In genomic region chr18:54261894-54262293, GRCh38 we compare ENCODE assay signal across 8 cellular contexts. TPM values are rescaled to one million over a fixed set of nuclear protein-coding genes. Genes with fewer than 3 reads are reported as not detected.
DNase-seq lines count a peak whose midpoint lies in the region; ATAC-seq and TF ChIP-seq lines count a peak whose summit lies in the region.

No MANE protein-coding gene starts in this region.

- no peaks in the 10 kb centered on the region for H3K27me3 Mint-ChIP-seq in activated CD4-positive, alpha-beta memory T cell treated with anti-CD3 and anti-CD28 coated beads for 36 hours

- no peaks in the 10 kb centered on the region for H3K27me3 ChIP-seq in BE2C
- H3K27me3 ChIP-seq in SK-N-SH (ENCODE audit: insufficient read depth), result no peaks in the 10 kb centered on the region

- H3K36me3 ChIP-seq in BE2C (no peaks in the 10 kb centered on the region), SK-N-SH (replicated peaks in 1 of 2; ENCODE audit: control insufficient read depth in 1 of 2, insufficient read depth in 2 of 2, low read length in 1 of 2) (no peaks in the 10 kb centered on the region)

- no peak overlapping the region for H3K27ac ChIP-seq in SK-N-SH (ENCODE audit: low read depth in 2 of 2, low read length in 1 of 2)

- no peaks in the 10 kb centered on the region for H3K36me3 Mint-ChIP-seq in activated CD4-positive, alpha-beta memory T cell treated with anti-CD3 and anti-CD28 coated beads for 36 hours

- peaks cover 52% of the 10 kb centered on the region for H3K4me1 Mint-ChIP-seq in activated CD4-positive, alpha-beta memory T cell treated with anti-CD3 and anti-CD28 coated beads for 36 hours (ENCODE audit: low read depth)

- no peak overlapping the region for H3K9ac ChIP-seq in SK-N-SH

- intact Hi-C loops in activated CD4-positive, alpha-beta memory T cell treated with anti-CD3 and anti-CD28 coated beads for 36 hours (cut with micrococcal nuclease), result loop anchor here (1.0 to 10.0 kb wide), 7 partner anchors 8 to 573 kb away; no protein-coding TSS in a partner anchor

- ATAC-seq in HG03060 (IDR thresholded peaks at IDR 0.05; ENCODE audit: low read depth, unreplicated experiment), result peak; percentile 68

- H4K20me1 ChIP-seq in SK-N-SH (ENCODE audit: insufficient read depth), result no peaks in the 10 kb centered on the region

- no peak for TF ChIP-seq EP300 in SK-N-SH (IDR thresholded peaks at IDR 0.05; ENCODE audit: borderline replicate concordance in 1 of 2, low read depth in 1 of 2, low read length in 1 of 2)

- H3K4me2 ChIP-seq in SK-N-SH, result no peak overlapping the region

- POLR2A ChIA-PET in activated CD4-positive, alpha-beta memory T cell treated with anti-CD3 and anti-CD28 coated beads for 36 hours (lab: Charles Lee), result interaction anchor here (1.0 to 2.3 kb wide), 2 partner anchors 23 to 39 kb away, joined by 4 to 8 read pairs; no protein-coding TSS in a partner anchor
- POLR2A ChIA-PET in SK-N-SH (lab: Yijun Ruan, JAX), result no interaction called here

- H2AFZ ChIP-seq in SK-N-SH (ENCODE audit: low read depth), result no peak overlapping the region

- TF ChIP-seq RAD21 in SK-N-SH (IDR thresholded peaks at IDR 0.05; ENCODE audit: low read length), result no peak

- H3K4me3 ChIP-seq in BE2C (ENCODE audit: low read depth, low read length) (no peak overlapping the region), SK-N-SH (ENCODE audit: low read depth in 2 of 2, low read length in 1 of 2) (no peak overlapping the region)

- peak; percentile 29 to 30 for DNase-seq in activated CD4-positive, alpha-beta T cell treated with anti-CD3 and anti-CD28 coated beads for 24 hours (ENCODE audit: low read depth in 2 of 2)
- no peak for DNase-seq in activated CD4-positive, alpha-beta T cell treated with anti-CD3 and anti-CD28 coated beads for 1 hour
- DNase-seq in activated CD4-positive, alpha-beta memory T cell treated with anti-CD3 and anti-CD28 coated beads for 36 hours, result peak; percentile 83
- peak; percentile 38 for DNase-seq in stimulated activated CD8-positive, alpha-beta memory T cell treated with anti-CD3 and anti-CD28 coated beads, Interleukin-4, amount 100 ng/mL, for 24 hours (ENCODE audit: low read depth)
- DNase-seq in BE2C (no peak), SK-N-SH (no peak)
- DNase-seq in effector CD8-positive, alpha-beta T cell (lab: John Stamatoyannopoulos, UW), result no peak

- CTCF ChIA-PET in activated CD4-positive, alpha-beta memory T cell treated with anti-CD3 and anti-CD28 coated beads for 36 hours (lab: Charles Lee), result interaction anchor here (0.6 kb wide), 1 partner anchor 68 kb away, joined by 3 read pairs; no protein-coding TSS in a partner anchor
- CTCF ChIA-PET in SK-N-SH (lab: Yijun Ruan, JAX), result no interaction called here

- no peaks in the 10 kb centered on the region for H3F3A ChIP-seq in SK-N-SH (replicated peaks; ENCODE audit: insufficient read depth)

- H3K9me3 ChIP-seq in BE2C (no peaks in the 10 kb centered on the region), SK-N-SH (no peaks in the 10 kb centered on the region)

- 95% methylated on average over 3 of the region's 3 CpGs for WGBS in SK-N-SH (ENCODE audit: low lambda C conversion rate)

- no peaks in the 10 kb centered on the region for H3K79me2 ChIP-seq in SK-N-SH (ENCODE audit: insufficient read depth)

- H3K27ac Mint-ChIP-seq in activated CD4-positive, alpha-beta memory T cell treated with anti-CD3 and anti-CD28 coated beads for 36 hours, result peak overlapping the region; percentile 79

- H3K4me3 Mint-ChIP-seq in activated CD4-positive, alpha-beta memory T cell treated with anti-CD3 and anti-CD28 coated beads for 36 hours, result no peak overlapping the region

- TF ChIP-seq CTCF in BE2C (IDR thresholded peaks at IDR 0.05; ENCODE audit: low read depth, low read length) (no peak), SK-N-SH (IDR thresholded peaks at IDR 0.05) (no peak)

- H3K9me3 Mint-ChIP-seq in activated CD4-positive, alpha-beta memory T cell treated with anti-CD3 and anti-CD28 coated beads for 36 hours, result no peaks in the 10 kb centered on the region

- H3K4me1 ChIP-seq in BE2C (no peaks in the 10 kb centered on the region), SK-N-SH (ENCODE audit: control insufficient read depth in 1 of 2, insufficient read depth in 2 of 2, low read depth in 1 of 2, low read length in 1 of 2) (no peaks in the 10 kb centered on the region)

- H3K9me2 ChIP-seq in SK-N-SH, result no peaks in the 10 kb centered on the region

TF ChIP-seq in SK-N-SH, 30 proteins besides CTCF, POLR2A, EP300 and RAD21:
- TF ChIP-seq FOSL2 (IDR thresholded peaks at IDR 0.05; ENCODE audit: borderline replicate concordance, low read depth) (no peak), MEF2A (IDR thresholded peaks at IDR 0.05; ENCODE audit: borderline replicate concordance, low read depth) (no peak), YY1 (IDR thresholded peaks at IDR 0.05; ENCODE audit: low read depth) (no peak)

RNA-seq across cellular contexts. Expression of gene POLI, which starts 7.4 kb away (rescaled TPM):
- 10 to 100 TPM; 14.2 to 17.0 TPM for total RNA-seq in activated CD4-positive, alpha-beta memory T cell treated with anti-CD3 and anti-CD28 coated beads for 36 hours
- polyA plus RNA-seq in BE2C (2012; ENCODE audit: insufficient read depth, insufficient read length, low read depth), result 6.2 TPM
- 11.9 and 21.7 TPM in 2 replicates for polyA plus RNA-seq in SK-N-SH (2012; rRNA removed)
- polyA plus RNA-seq in SK-N-SH (2012; cell fraction: cytosol; rRNA removed), result 9.3 and 12.8 TPM in 2 replicates
- 33.5 and 74.8 TPM in 2 replicates for polyA plus RNA-seq in SK-N-SH (2012; cell fraction: nucleus; rRNA removed)

RNA-seq across cellular contexts. Expression of gene MBD2, which starts 37.4 kb away (rescaled TPM):
- total RNA-seq in activated CD4-positive, alpha-beta memory T cell treated with anti-CD3 and anti-CD28 coated beads for 36 hours, result 100 to 1,000 TPM; 131 to 140 TPM
- polyA plus RNA-seq in BE2C (2012; ENCODE audit: insufficient read depth, insufficient read length, low read depth), result 33.7 TPM
- 12.5 and 13.3 TPM in 2 replicates for polyA plus RNA-seq in SK-N-SH (2012; rRNA removed)
- polyA plus RNA-seq in SK-N-SH (2012; cell fraction: cytosol; rRNA removed), result 16.6 and 18.9 TPM in 2 replicates
- 10.5 and 16.6 TPM in 2 replicates for polyA plus RNA-seq in SK-N-SH (2012; cell fraction: nucleus; rRNA removed)

Comparison
In these comparisons a context has a peak if more than half of its experiments do, and no peak if none do; other contexts are left out.
1. DNase-seq: peak in activated CD4-positive, alpha-beta T cell treated with anti-CD3 and anti-CD28 coated beads for 24 hours (2 of 2), activated CD4-positive, alpha-beta memory T cell treated with anti-CD3 and anti-CD28 coated beads for 36 hours (single experiment) and stimulated activated CD8-positive, alpha-beta memory T cell treated with anti-CD3 and anti-CD28 coated beads, Interleukin-4, amount 100 ng/mL, for 24 hours (single experiment); none in activated CD4-positive, alpha-beta T cell treated with anti-CD3 and anti-CD28 coated beads for 1 hour (single experiment), BE2C (single experiment), effector CD8-positive, alpha-beta T cell (single experiment) and SK-N-SH (single experiment).